In genomic region chr12:27213830-27214787, GRCh38 we compare ENCODE assay signal across 24 cellular contexts.
"Had no signal": no experiment of that assay in that cellular context is flagged by ENCODE, and none has a peak within 500 bp of the region (broad histone marks: within the 10 kb centered on the region; RNA-seq: fewer than 3 reads in every experiment).

No MANE protein-coding gene starts in this region.

- H3K4me3 ChIP-seq: ascending aorta, left lung, pancreas, psoas muscle, right atrium auricular region, uterus had no signal

- FAIRE-seq: endothelial cell of umbilical vein, pancreas had no signal

- H3K4me1 ChIP-seq: ascending aorta, left lung, pancreas, psoas muscle, right atrium auricular region, uterus had no signal

- ATAC-seq: activated naive CD4-positive, alpha-beta T cell treated with anti-CD3 and anti-CD28 coated beads, Interleukin-2, amount 50 U/mL, for 72 hours; activated T-helper 17 cell treated with anti-CD3 and anti-CD28 coated beads, Interleukin-2, amount 50 U/mL, for 72 hours; esophagus mucosa; left lung; pancreas; psoas muscle; stimulated activated naive B cell treated with anti-CD40 and anti-IgM and Interleukin-4, amounts not matched to agents 10 μg/mL and 1 μg/mL and 100 μg/mL, for 72 hours had no signal

- H3K27ac ChIP-seq: ascending aorta, brain microvascular endothelial cell, left lung, pancreas, psoas muscle, right atrium auricular region, uterus had no signal

- H3K27me3 ChIP-seq: ascending aorta, brain microvascular endothelial cell, left lung, pancreas, right atrium auricular region, uterus had no signal

- DNase-seq: activated CD4-positive, alpha-beta T cell treated with anti-CD3 and anti-CD28 coated beads for 1 hour; activated CD8-positive, alpha-beta memory T cell treated with anti-CD3 and anti-CD28 coated beads for 24 hours; activated CD8-positive, alpha-beta memory T cell treated with anti-CD3 and anti-CD28 coated beads, Interleukin-2, amount 50 U/mL, for 4 hours; activated T-cell treated with anti-CD3 and anti-CD28 coated beads, Interleukin-2, amount 50 U/mL, for 24 hours; brain microvascular endothelial cell; central memory CD4-positive, alpha-beta T cell; effector memory CD4-positive, alpha-beta T cell; foreskin melanocyte; immature natural killer cell; left lung; mammary epithelial cell; midbrain; pancreas; psoas muscle; stimulated activated CD4-positive, alpha-beta T cell treated with anti-CD3 and anti-CD28 coated beads, Interleukin-1b, Interleukin-23, amount 100 ng/mL, for 48 hours; stimulated activated naive B cell treated with anti-CD40 and anti-IgM and Interleukin-4, amounts not matched to agents 10 μg/mL and 1 μg/mL and 100 μg/mL, for 72 hours; trophoblast cell; uterus had no signal

- H3K36me3 ChIP-seq: ascending aorta, brain microvascular endothelial cell, left lung, pancreas, right atrium auricular region, uterus had no signal

- H3K9me3 ChIP-seq: ascending aorta, pancreas, psoas muscle, uterus had no signal
